22 cellular contexts compared by ENCODE assay signal in genomic region chr13:99251908-99252307, GRCh38. TPM values are rescaled to one million over a fixed set of nuclear protein-coding genes. Genes with fewer than 3 reads are reported as not detected.
DNase-seq lines count a peak whose midpoint lies in the region; ATAC-seq, FAIRE-seq and TF ChIP-seq lines count a peak whose summit lies in the region.
"Had no signal": no experiment of that assay in that cellular context is flagged by ENCODE, and none has a peak within 500 bp of the region (broad histone marks: within the 10 kb centered on the region; RNA-seq: fewer than 3 reads in every experiment).

No MANE protein-coding gene starts in this region.

- TF ChIP-seq CTCF in PC-9 (conservative IDR thresholded peaks at IDR 0.05): no peak
- no peak for TF ChIP-seq CTCF in GM12878 (IDR thresholded peaks at IDR 0.05 in 2 of 3, conservative IDR thresholded peaks at IDR 0.05 in 1 of 3; ENCODE audit: control insufficient read depth in 2 of 3, extremely low read depth in 1 of 3, insufficient read depth in 1 of 3, low read depth in 3 of 3, low read length in 3 of 3)

- peaks cover 14% of the 10 kb centered on the region for H3F3A ChIP-seq in PC-9 (ENCODE audit: insufficient read depth, low read depth)

- intact Hi-C loops in PC-9 (cut with micrococcal nuclease; ENCODE audit: unreplicated experiment) (no loop called here), GM12878 (cut with micrococcal nuclease; ENCODE audit: unreplicated experiment) (no loop called here)

- no peaks in the 10 kb centered on the region for H3K27me3 ChIP-seq in PC-9 (ENCODE audit: insufficient read depth, low read depth)
- H3K27me3 ChIP-seq in GM12878 (replicated peaks in 1 of 2; ENCODE audit: control insufficient read depth in 2 of 2, insufficient read depth in 2 of 2, low read length in 1 of 2): no peaks in the 10 kb centered on the region
- H3K27me3 ChIP-seq: ascending aorta, right atrium auricular region, testis had no signal

- H3K27ac ChIP-seq in PC-9 (0 out of 2 replicates have a peak overlapping the region, but pooled peaks have one; percentile 13), GM12878 (ENCODE audit: control insufficient read depth, insufficient read depth) (no peak overlapping the region)
- H3K27ac ChIP-seq: ascending aorta, right atrium auricular region, testis had no signal

- H3K4me1 Mint-ChIP-seq in activated T-cell treated with anti-CD3 and anti-CD28 coated beads, Interleukin-2, amount 50 U/mL, for 24 hours (ENCODE audit: low read depth): peaks cover 74% of the 10 kb centered on the region
- peaks cover 52% of the 10 kb centered on the region for H3K4me1 Mint-ChIP-seq in stimulated activated effector memory CD8-positive, alpha-beta T cell treated with anti-CD3 and anti-CD28 coated beads, Interleukin-12 subunit alpha, Interleukin-12 subunit beta, amount 100 ng/mL, for 72 hours

- no peak for ATAC-seq in GM12878
- ATAC-seq in stimulated activated effector memory CD8-positive, alpha-beta T cell treated with anti-CD3 and anti-CD28 coated beads, Interleukin-12 subunit alpha, Interleukin-12 subunit beta, amount 100 ng/mL, for 72 hours: no peak
- ATAC-seq in GM19324 (IDR thresholded peaks at IDR 0.05; ENCODE audit: low FRiP score, unreplicated experiment): no peak
- ATAC-seq: left lobe of liver had no signal

- no peaks in the 10 kb centered on the region for H3K27me3 Mint-ChIP-seq in activated T-cell treated with anti-CD3 and anti-CD28 coated beads, Interleukin-2, amount 50 U/mL, for 24 hours

- no peak for TF ChIP-seq EP300 in GM12878 (IDR thresholded peaks at IDR 0.05; ENCODE audit: borderline replicate concordance in 1 of 2, control insufficient read depth in 1 of 2, low read depth in 2 of 2, low read length in 2 of 2)

- H3K9me3 Mint-ChIP-seq in activated T-cell treated with anti-CD3 and anti-CD28 coated beads, Interleukin-2, amount 50 U/mL, for 24 hours: peaks cover 6% of the 10 kb centered on the region
- peaks cover 2% of the 10 kb centered on the region for H3K9me3 Mint-ChIP-seq in stimulated activated effector memory CD8-positive, alpha-beta T cell treated with anti-CD3 and anti-CD28 coated beads, Interleukin-12 subunit alpha, Interleukin-12 subunit beta, amount 100 ng/mL, for 72 hours

- H3K9me2 ChIP-seq in PC-9 (ENCODE audit: insufficient read depth): no peaks in the 10 kb centered on the region

- H3K4me1 ChIP-seq in PC-9 (replicated peaks; ENCODE audit: insufficient read depth) (no peaks in the 10 kb centered on the region), GM12878 (ENCODE audit: control insufficient read depth, insufficient read depth, low read length) (peaks cover 8% of the 10 kb centered on the region)
- H3K4me1 ChIP-seq: right atrium auricular region, testis had no signal

- H3K4me3 ChIP-seq in PC-9 (no peak overlapping the region), GM12878 (no peak overlapping the region)
- H3K4me3 ChIP-seq: ascending aorta, right atrium auricular region, testis had no signal

- BruUV-seq in PC-9 (replicated peaks; lab: Mats Ljungman, UMichigan) (no TSS peak), GM12878 (replicated peaks; lab: Mats Ljungman, UMichigan) (no TSS peak)

- peaks cover 81% of the 10 kb centered on the region for H3K36me3 Mint-ChIP-seq in activated T-cell treated with anti-CD3 and anti-CD28 coated beads, Interleukin-2, amount 50 U/mL, for 24 hours (ENCODE audit: low read depth)
- H3K36me3 Mint-ChIP-seq in stimulated activated effector memory CD8-positive, alpha-beta T cell treated with anti-CD3 and anti-CD28 coated beads, Interleukin-12 subunit alpha, Interleukin-12 subunit beta, amount 100 ng/mL, for 72 hours: peaks cover 80% of the 10 kb centered on the region

- H3K9me3 ChIP-seq in PC-9 (ENCODE audit: insufficient read depth, low read depth): no peaks in the 10 kb centered on the region
- H3K9me3 ChIP-seq in GM12878 (replicated peaks; ENCODE audit: control insufficient read depth, insufficient read depth, low read length): 0 out of 3 replicates have a peak, but pooled peaks cover 2% of the 10 kb centered on the region
- H3K9me3 ChIP-seq: ascending aorta, right atrium auricular region, testis had no signal

- POLR2A ChIA-PET in PC-9 (lab: Charles Lee; ENCODE audit: unreplicated experiment): no interaction called here
- POLR2A ChIA-PET in GM12878 (lab: Charles Lee): no interaction called here

- RAD21 ChIA-PET in GM12878 (lab: Charles Lee; ENCODE audit: unreplicated experiment): no interaction called here

- WGBS in GM12878 (ENCODE audit: insufficient coverage, insufficient replicate concordance, low lambda C conversion rate, missing lambda C conversion rate): 86% methylated on average over 5 of the region's 5 CpGs

- peak overlapping the region; percentile 78 for H3K27ac Mint-ChIP-seq in activated T-cell treated with anti-CD3 and anti-CD28 coated beads, Interleukin-2, amount 50 U/mL, for 24 hours
- H3K27ac Mint-ChIP-seq in stimulated activated effector memory CD8-positive, alpha-beta T cell treated with anti-CD3 and anti-CD28 coated beads, Interleukin-12 subunit alpha, Interleukin-12 subunit beta, amount 100 ng/mL, for 72 hours: peak overlapping the region; percentile 82

- CTCF ChIA-PET in PC-9 (lab: Charles Lee): interaction anchor here (0.7 kb wide), 1 partner anchor 1201 kb away, joined by 3 read pairs; no protein-coding TSS in a partner anchor
- CTCF ChIA-PET in GM12878 (lab: Yijun Ruan, JAX): interaction anchor here (1.0 to 1.6 kb wide), 4 partner anchors 9 to 76 kb away, joined by 3 to 4 read pairs (median 3); no protein-coding TSS in a partner anchor

- TF ChIP-seq RAD21 in GM12878 (IDR thresholded peaks at IDR 0.05; ENCODE audit: insufficient read depth, low read depth, low read length): no peak

- H3K4me2 ChIP-seq in PC-9 (no peak overlapping the region), GM12878 (ENCODE audit: control insufficient read depth, insufficient read depth) (no peak overlapping the region)

- TF ChIP-seq POLR2A in GM12878 (IDR thresholded peaks at IDR 0.05; ENCODE audit: low read depth, low read length): no peak

- no peak overlapping the region for H3K9ac ChIP-seq in GM12878 (ENCODE audit: control insufficient read depth, insufficient read depth, low read length)

- in situ Hi-C loops in GM12878 (cut with MboI): no loop called here

- H4K20me1 ChIP-seq in PC-9 (ENCODE audit: insufficient read depth) (peaks cover 25% of the 10 kb centered on the region; the same call in 1 of the 2 replicates), GM12878 (ENCODE audit: control insufficient read depth, insufficient read depth) (no peaks in the 10 kb centered on the region)

- no peak for DNase-seq in activated T-cell treated with anti-CD3 and anti-CD28 coated beads, Interleukin-2, amount 50 U/mL, for 24 hours
- no peak for DNase-seq in activated T-cell treated with anti-CD3 and anti-CD28 coated beads, Interleukin-2, amount 50 U/mL, for 48 hours
- DNase-seq in PC-9 (no peak), GM12878 (ENCODE audit: low read depth, low spot score) (no peak), SK-N-DZ (ENCODE audit: low spot score) (no peak), NCI-H2171 treated with DMSO at 0.1 percent for 48 hours (lab: John Stamatoyannopoulos, UW) (no peak)
- DNase-seq in stimulated activated effector memory CD8-positive, alpha-beta T cell treated with anti-CD3 and anti-CD28 coated beads, Interleukin-12 subunit alpha, Interleukin-12 subunit beta, amount 100 ng/mL, for 72 hours (ENCODE audit: low spot score in 2 of 2): no peak
- DNase-seq: ACHN; DMS79 treated with DMSO at 0.1 percent for 48 hours; effector memory CD4-positive, alpha-beta T cell; MM.1S; NCI-H2227 treated with DMSO at 0.1 percent for 48 hours; nucleus accumbens; stimulated activated CD4-positive, alpha-beta T cell treated with anti-CD3 and anti-CD28 coated beads, Interleukin-15, amount 100 ng/mL, for 24 hours; testis had no signal

- no peak overlapping the region for H3K4me3 Mint-ChIP-seq in activated T-cell treated with anti-CD3 and anti-CD28 coated beads, Interleukin-2, amount 50 U/mL, for 24 hours
- H3K4me3 Mint-ChIP-seq in stimulated activated effector memory CD8-positive, alpha-beta T cell treated with anti-CD3 and anti-CD28 coated beads, Interleukin-12 subunit alpha, Interleukin-12 subunit beta, amount 100 ng/mL, for 72 hours: peak overlapping the region; percentile 14

- SMC1A ChIA-PET in GM12878 (lab: Charles Lee; ENCODE audit: uncharacterized antibody, unreplicated experiment): interaction anchor here (0.9 to 2.3 kb wide), 3 partner anchors 9 to 75 kb away, joined by 5 to 9 read pairs (median 6); partner anchors contain the start of gene UBAC2

- H2AFZ ChIP-seq in PC-9 (no peak overlapping the region), GM12878 (ENCODE audit: control insufficient read depth, low read depth, low read length) (no peak overlapping the region)

- H3K36me3 ChIP-seq in PC-9 (ENCODE audit: low read depth): peaks cover 46% of the 10 kb centered on the region
- peaks cover 3 to 8% of the 10 kb centered on the region in 2 experiments; a peak in 3 of 4 replicates for H3K36me3 ChIP-seq in GM12878 (ENCODE audit: control insufficient read depth in 2 of 2, insufficient read depth in 2 of 2, low read length in 1 of 2)
- H3K36me3 ChIP-seq: right atrium auricular region had no signal

- H3K79me2 ChIP-seq in PC-9 (ENCODE audit: low read depth) (peaks cover 23% of the 10 kb centered on the region), GM12878 (ENCODE audit: control insufficient read depth, insufficient read depth, low read length) (no peaks in the 10 kb centered on the region; the same call in 1 of the 2 replicates)

- peak; percentile 13 for FAIRE-seq in GM12878 (lab: Jason Lieb, UNC)

RNA-seq across cellular contexts. Expression of gene GPR18, which starts 6.3 kb away (rescaled TPM):
- total RNA-seq in PC-9 (2021) (not detected in 2 replicates), GM12878 (2014; rRNA removed) (4.9 and 5.1 TPM in 2 replicates), GM12878 (2014; rRNA removed; fragmentation: Illumina TruSeq; extraction: Trizol) (5.3 and 6.2 TPM in 2 replicates), GM12878 (2021) (3.9 and 4.8 TPM in 2 replicates)
- total RNA-seq in GM12878 (2013; cell fraction: nucleolus; rRNA removed): 1.7 and 2.5 TPM in 2 replicates
- 2.3 TPM for polyA plus RNA-seq in GM12878 (2011; ENCODE audit: low read depth)
- polyA plus RNA-seq in GM12878 (2011; rRNA removed) (12.9 and 20.6 TPM in 2 replicates), GM12878 (2014; fragmentation: Illumina TruSeq; extraction: Trizol) (8.4 and 12.7 TPM in 2 replicates), GM12878 (2014; fragmentation: Nextera tagmentation; extraction: Ambion mirVana) (1 to 10 TPM; 3.9 to 8.4 TPM), GM12878 (2014; rRNA removed) (3.3 and 4.4 TPM in 2 replicates), GM12878 (2016; fragmentation: Nextera tagmentation; extraction: Ambion mirVana) (1 to 10 TPM; 4.3 to 5.5 TPM)
- 8.3 and 9.1 TPM in 2 replicates for polyA plus RNA-seq in GM12878 (2011; cell fraction: cytosol; rRNA removed)
- polyA plus RNA-seq in GM12878 (2011; cell fraction: nucleus; rRNA removed): 8.1 and 9.8 TPM in 2 replicates
- 1.4 and 2.2 TPM in 2 replicates for polyA plus RNA-seq in GM12878 (2012)
- 18.5 and 26.6 TPM in 2 replicates for polyA minus RNA-seq in GM12878 (2011; rRNA and poly(A)+ RNA removed)
- 5.2 and 5.4 TPM in 2 replicates for polyA minus RNA-seq in GM12878 (2011; cell fraction: cytosol; rRNA and poly(A)+ RNA removed)
- 7.4 and 9.3 TPM in 2 replicates for polyA minus RNA-seq in GM12878 (2011; cell fraction: nucleus; rRNA and poly(A)+ RNA removed)
- not detected in 2 replicates for polyA plus RNA-seq in SK-N-DZ (2014; cell fraction: cytosol; rRNA removed)
- polyA plus RNA-seq in SK-N-DZ (2014; cell fraction: nucleus; rRNA removed): not detected in 2 replicates
- total RNA-seq: ascending aorta, chondrocyte, glomerular endothelial cell, RPMI7951 had no signal

RNA-seq across cellular contexts. Expression of gene UBAC2, which starts 51.3 kb away (rescaled TPM):
- total RNA-seq in PC-9 (2021) (80.3 and 82.2 TPM in 2 replicates), GM12878 (2014; rRNA removed) (15.2 and 16.9 TPM in 2 replicates), GM12878 (2014; rRNA removed; fragmentation: Illumina TruSeq; extraction: Trizol) (12.1 and 13.4 TPM in 2 replicates), GM12878 (2021) (18.7 and 20.0 TPM in 2 replicates)
- total RNA-seq in GM12878 (2013; cell fraction: nucleolus; rRNA removed): 31.8 and 34.8 TPM in 2 replicates
- polyA plus RNA-seq in GM12878 (2011; ENCODE audit: low read depth): 11.5 TPM
- polyA plus RNA-seq in GM12878 (2011; rRNA removed) (54.6 and 60.2 TPM in 2 replicates), GM12878 (2014; fragmentation: Illumina TruSeq; extraction: Trizol) (18.0 and 22.3 TPM in 2 replicates), GM12878 (2014; fragmentation: Nextera tagmentation; extraction: Ambion mirVana) (1 to 10 TPM; 3.0 to 4.1 TPM), GM12878 (2014; rRNA removed) (14.5 and 17.0 TPM in 2 replicates), GM12878 (2016; fragmentation: Nextera tagmentation; extraction: Ambion mirVana) (10 to 100 TPM; 32.5 to 35.1 TPM)
- polyA plus RNA-seq in GM12878 (2011; cell fraction: cytosol; rRNA removed): 37.5 and 44.5 TPM in 2 replicates
- polyA plus RNA-seq in GM12878 (2011; cell fraction: nucleus; rRNA removed): 25.7 and 30.0 TPM in 2 replicates
- 15.2 and 21.6 TPM in 2 replicates for polyA plus RNA-seq in GM12878 (2012)
- 31.2 and 33.4 TPM in 2 replicates for polyA minus RNA-seq in GM12878 (2011; rRNA and poly(A)+ RNA removed)
- polyA minus RNA-seq in GM12878 (2011; cell fraction: cytosol; rRNA and poly(A)+ RNA removed): 10.8 and 11.0 TPM in 2 replicates
- polyA minus RNA-seq in GM12878 (2011; cell fraction: nucleus; rRNA and poly(A)+ RNA removed): 17.5 and 28.3 TPM in 2 replicates
- 74.0 and 78.5 TPM in 2 replicates for polyA plus RNA-seq in SK-N-DZ (2014; cell fraction: cytosol; rRNA removed)
- polyA plus RNA-seq in SK-N-DZ (2014; cell fraction: nucleus; rRNA removed): 30.1 and 32.7 TPM in 2 replicates

RNA-seq across cellular contexts. Expression of gene GPR183, which starts 55.3 kb away (rescaled TPM):
- total RNA-seq in PC-9 (2021) (not detected in 2 replicates), GM12878 (2014; rRNA removed) (200 and 238 TPM in 2 replicates), GM12878 (2014; rRNA removed; fragmentation: Illumina TruSeq; extraction: Trizol) (224 and 226 TPM in 2 replicates), GM12878 (2021) (138 TPM in 2 replicates)
- total RNA-seq in GM12878 (2013; cell fraction: nucleolus; rRNA removed): 568 and 600 TPM in 2 replicates
- polyA plus RNA-seq in GM12878 (2011; ENCODE audit: low read depth): 73.1 TPM
- polyA plus RNA-seq in GM12878 (2011; rRNA removed) (275 and 360 TPM in 2 replicates), GM12878 (2014; fragmentation: Illumina TruSeq; extraction: Trizol) (283 and 347 TPM in 2 replicates), GM12878 (2014; fragmentation: Nextera tagmentation; extraction: Ambion mirVana) (100 to 1,000 TPM; 333 to 669 TPM), GM12878 (2014; rRNA removed) (112 and 134 TPM in 2 replicates), GM12878 (2016; fragmentation: Nextera tagmentation; extraction: Ambion mirVana) (100 to 1,000 TPM; 209 to 225 TPM)
- 142 and 158 TPM in 2 replicates for polyA plus RNA-seq in GM12878 (2011; cell fraction: cytosol; rRNA removed)
- polyA plus RNA-seq in GM12878 (2011; cell fraction: nucleus; rRNA removed): 78.0 and 100 TPM in 2 replicates
- 60.7 and 150 TPM in 2 replicates for polyA plus RNA-seq in GM12878 (2012)
- polyA minus RNA-seq in GM12878 (2011; rRNA and poly(A)+ RNA removed): 163 and 244 TPM in 2 replicates
- polyA minus RNA-seq in GM12878 (2011; cell fraction: cytosol; rRNA and poly(A)+ RNA removed): 51.7 and 55.7 TPM in 2 replicates
- 52.0 and 53.2 TPM in 2 replicates for polyA minus RNA-seq in GM12878 (2011; cell fraction: nucleus; rRNA and poly(A)+ RNA removed)
- not detected in 2 replicates for polyA plus RNA-seq in SK-N-DZ (2014; cell fraction: cytosol; rRNA removed)
- polyA plus RNA-seq in SK-N-DZ (2014; cell fraction: nucleus; rRNA removed): not detected in 2 replicates

Comparison
In these comparisons a context has a peak if more than half of its experiments do, and no peak if none do; other contexts are left out.
1. RNA of gene GPR183, which starts 55.3 kb away (total RNA-seq): 138 to 600 TPM in GM12878; not detected in PC-9; every median in the first group is over 100 times any median in the second.